Comparison of ENCODE assay signal across 9 cellular contexts in the genomic region with DNA sequence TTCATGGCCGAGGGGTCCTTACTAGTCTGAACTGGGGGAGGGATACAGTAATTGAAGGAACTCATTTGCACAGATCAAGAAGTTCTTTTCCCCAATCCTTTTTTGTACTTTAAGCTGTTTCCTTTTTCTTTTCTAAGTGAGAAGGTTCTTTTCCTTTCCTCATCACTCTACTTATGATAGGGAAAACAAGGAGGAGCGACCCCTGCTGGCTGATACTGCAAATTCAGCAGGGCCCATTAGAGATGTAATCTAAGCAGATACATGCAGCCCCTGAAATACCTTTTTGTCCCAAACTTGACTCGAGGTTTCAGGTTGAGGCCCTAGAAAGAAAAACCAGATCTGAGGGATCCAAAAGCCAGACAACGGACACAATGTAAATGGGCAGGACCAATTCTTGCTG.
DNase-seq lines count a peak whose midpoint lies in the region; ATAC-seq and TF ChIP-seq lines count a peak whose summit lies in the region.
"Had no signal": no experiment of that assay in that cellular context is flagged by ENCODE, and none has a peak within 500 bp of the region (broad histone marks: within the 10 kb centered on the region; RNA-seq: fewer than 3 reads in every experiment).

No MANE protein-coding gene starts in this region.

- H3F3A ChIP-seq in GM23338 (replicated peaks; ENCODE audit: low read depth) = no peaks in the 10 kb centered on the region

- no peaks in the 10 kb centered on the region for H4K20me1 ChIP-seq in GM23338 (replicated peaks; ENCODE audit: insufficient read depth)

- H3K4me1 Mint-ChIP-seq in GM23338 = no peaks in the 10 kb centered on the region
- H3K4me1 Mint-ChIP-seq: stimulated activated effector memory CD8-positive, alpha-beta T cell treated with anti-CD3 and anti-CD28 coated beads, Interleukin-12 subunit alpha, Interleukin-12 subunit beta, amount 100 ng/mL, for 72 hours had no signal

- H3K79me2 ChIP-seq in GM23338 (replicated peaks; ENCODE audit: insufficient read depth) = no peaks in the 10 kb centered on the region

- no peak overlapping the region for H3K27ac Mint-ChIP-seq in GM23338
- H3K27ac Mint-ChIP-seq: stimulated activated effector memory CD8-positive, alpha-beta T cell treated with anti-CD3 and anti-CD28 coated beads, Interleukin-12 subunit alpha, Interleukin-12 subunit beta, amount 100 ng/mL, for 72 hours had no signal

- DNase-seq in NCI-H2227 (lab: John Stamatoyannopoulos, UW; ENCODE audit: unreplicated experiment) (peak; percentile 1), NCI-H2227 treated with DMSO at 0.1 percent for 48 hours (lab: John Stamatoyannopoulos, UW) (no peak), GM23338 (ENCODE audit: low spot score) (peak; percentile 67), RPMI8226 (peak; percentile 15), iPS-NIHi7 (ENCODE audit: extremely low spot score) (peak; percentile 58), coronary artery (ENCODE audit: low spot score) (no peak)
- no peak for DNase-seq in effector CD4-positive, alpha-beta T cell

- ATAC-seq in GM23338 (no peak; the same call in 2 of the 3 replicates), HG02938 (IDR thresholded peaks at IDR 0.05; ENCODE audit: unreplicated experiment) (no peak)
- ATAC-seq: stimulated activated effector memory CD8-positive, alpha-beta T cell treated with anti-CD3 and anti-CD28 coated beads, Interleukin-12 subunit alpha, Interleukin-12 subunit beta, amount 100 ng/mL, for 72 hours had no signal

- H3K4me1 ChIP-seq in GM23338 (ENCODE audit: insufficient read depth) = no peaks in the 10 kb centered on the region

- H3K4me3 Mint-ChIP-seq in GM23338 = no peak overlapping the region
- H3K4me3 Mint-ChIP-seq: stimulated activated effector memory CD8-positive, alpha-beta T cell treated with anti-CD3 and anti-CD28 coated beads, Interleukin-12 subunit alpha, Interleukin-12 subunit beta, amount 100 ng/mL, for 72 hours had no signal

- H3K27me3 Mint-ChIP-seq in GM23338 (ENCODE audit: insufficient read depth, low read depth, poor library complexity) = peaks cover 2% of the 10 kb centered on the region

- TF ChIP-seq CTCF in GM23338 (conservative IDR thresholded peaks at IDR 0.05; ENCODE audit: low read depth in 2 of 2) (peak; percentile 66 to 70), coronary artery (IDR thresholded peaks at IDR 0.05) (no peak)

- peaks cover 40% of the 10 kb centered on the region for H3K9me3 Mint-ChIP-seq in GM23338

- no peaks in the 10 kb centered on the region for H3K27me3 ChIP-seq in GM23338 (ENCODE audit: insufficient read depth)

- no peak overlapping the region for H2AFZ ChIP-seq in GM23338

- peaks cover 9% of the 10 kb centered on the region; the same call in 1 of the 2 replicates for H3K9me2 ChIP-seq in GM23338 (ENCODE audit: insufficient read depth)

- H3K4me3 ChIP-seq in GM23338 (no peak overlapping the region), coronary artery (no peak overlapping the region)

- peaks cover 11% of the 10 kb centered on the region for H3K36me3 Mint-ChIP-seq in GM23338 (ENCODE audit: low read depth)

- 0 out of 2 replicates have a peak, but pooled peaks cover 2% of the 10 kb centered on the region for H3K36me3 ChIP-seq in GM23338 (ENCODE audit: insufficient read depth)

- no peak overlapping the region for H3K4me2 ChIP-seq in GM23338

- H3K27ac ChIP-seq in GM23338 (ENCODE audit: low read depth) = no peak overlapping the region
- H3K27ac ChIP-seq in coronary artery = no peak overlapping the region

TF ChIP-seq in GM23338, 12 proteins besides CTCF, POLR2A, EP300 and RAD21 (continues in another document):
- TF ChIP-seq, protein P1, sequence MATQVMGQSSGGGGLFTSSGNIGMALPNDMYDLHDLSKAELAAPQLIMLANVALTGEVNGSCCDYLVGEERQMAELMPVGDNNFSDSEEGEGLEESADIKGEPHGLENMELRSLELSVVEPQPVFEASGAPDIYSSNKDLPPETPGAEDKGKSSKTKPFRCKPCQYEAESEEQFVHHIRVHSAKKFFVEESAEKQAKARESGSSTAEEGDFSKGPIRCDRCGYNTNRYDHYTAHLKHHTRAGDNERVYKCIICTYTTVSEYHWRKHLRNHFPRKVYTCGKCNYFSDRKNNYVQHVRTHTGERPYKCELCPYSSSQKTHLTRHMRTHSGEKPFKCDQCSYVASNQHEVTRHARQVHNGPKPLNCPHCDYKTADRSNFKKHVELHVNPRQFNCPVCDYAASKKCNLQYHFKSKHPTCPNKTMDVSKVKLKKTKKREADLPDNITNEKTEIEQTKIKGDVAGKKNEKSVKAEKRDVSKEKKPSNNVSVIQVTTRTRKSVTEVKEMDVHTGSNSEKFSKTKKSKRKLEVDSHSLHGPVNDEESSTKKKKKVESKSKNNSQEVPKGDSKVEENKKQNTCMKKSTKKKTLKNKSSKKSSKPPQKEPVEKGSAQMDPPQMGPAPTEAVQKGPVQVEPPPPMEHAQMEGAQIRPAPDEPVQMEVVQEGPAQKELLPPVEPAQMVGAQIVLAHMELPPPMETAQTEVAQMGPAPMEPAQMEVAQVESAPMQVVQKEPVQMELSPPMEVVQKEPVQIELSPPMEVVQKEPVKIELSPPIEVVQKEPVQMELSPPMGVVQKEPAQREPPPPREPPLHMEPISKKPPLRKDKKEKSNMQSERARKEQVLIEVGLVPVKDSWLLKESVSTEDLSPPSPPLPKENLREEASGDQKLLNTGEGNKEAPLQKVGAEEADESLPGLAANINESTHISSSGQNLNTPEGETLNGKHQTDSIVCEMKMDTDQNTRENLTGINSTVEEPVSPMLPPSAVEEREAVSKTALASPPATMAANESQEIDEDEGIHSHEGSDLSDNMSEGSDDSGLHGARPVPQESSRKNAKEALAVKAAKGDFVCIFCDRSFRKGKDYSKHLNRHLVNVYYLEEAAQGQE (IDR thresholded peaks at IDR 0.05; ENCODE audit: unreplicated experiment) = no peak
- TF ChIP-seq, protein P2, sequence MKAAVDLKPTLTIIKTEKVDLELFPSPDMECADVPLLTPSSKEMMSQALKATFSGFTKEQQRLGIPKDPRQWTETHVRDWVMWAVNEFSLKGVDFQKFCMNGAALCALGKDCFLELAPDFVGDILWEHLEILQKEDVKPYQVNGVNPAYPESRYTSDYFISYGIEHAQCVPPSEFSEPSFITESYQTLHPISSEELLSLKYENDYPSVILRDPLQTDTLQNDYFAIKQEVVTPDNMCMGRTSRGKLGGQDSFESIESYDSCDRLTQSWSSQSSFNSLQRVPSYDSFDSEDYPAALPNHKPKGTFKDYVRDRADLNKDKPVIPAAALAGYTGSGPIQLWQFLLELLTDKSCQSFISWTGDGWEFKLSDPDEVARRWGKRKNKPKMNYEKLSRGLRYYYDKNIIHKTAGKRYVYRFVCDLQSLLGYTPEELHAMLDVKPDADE (IDR thresholded peaks at IDR 0.05) = no peak
- TF ChIP-seq EZH2phosphoT487 (IDR thresholded peaks at IDR 0.05; ENCODE audit: unreplicated experiment) (no peak), CREB1 (CRISPR knock-in tag; IDR thresholded peaks at IDR 0.05; ENCODE audit: low read depth) (no peak), EZH2 (IDR thresholded peaks at IDR 0.05; ENCODE audit: low read depth, unreplicated experiment) (no peak), JUNB (IDR thresholded peaks at IDR 0.05; ENCODE audit: unreplicated experiment) (no peak)

Comparison
In these comparisons a context has a peak if more than half of its experiments do, and no peak if none do; other contexts are left out.
1. DNase-seq: peak in NCI-H2227 (single experiment), GM23338 (single experiment), RPMI8226 (single experiment) and iPS-NIHi7 (single experiment); none in NCI-H2227 treated with DMSO at 0.1 percent for 48 hours (single experiment), coronary artery (single experiment) and effector CD4-positive, alpha-beta T cell (single experiment).